Comparison of ENCODE assay signal across 16 cellular contexts in genomic region chr15:64751464-64751863, GRCh38. TPM values are rescaled to one million over a fixed set of nuclear protein-coding genes. Genes with fewer than 3 reads are reported as not detected.
DNase-seq lines count a peak whose midpoint lies in the region; ATAC-seq and TF ChIP-seq lines count a peak whose summit lies in the region.
"Had no signal": no experiment of that assay in that cellular context is flagged by ENCODE, and none has a peak within 500 bp of the region (broad histone marks: within the 10 kb centered on the region; RNA-seq: fewer than 3 reads in every experiment).

No MANE protein-coding gene starts in this region.

- no peaks in the 10 kb centered on the region for H3K9me3 ChIP-seq in mesodermal cell (ENCODE audit: control insufficient read depth, low read length)
- H3K9me3 ChIP-seq in stomach smooth muscle (ENCODE audit: control insufficient read depth in 2 of 2, low read length in 2 of 2) = no peaks in the 10 kb centered on the region
- H3K9me3 ChIP-seq: MG63 had no signal

- H3K4me3 Mint-ChIP-seq in GM23338 = no peak overlapping the region; the same call in 2 of the 3 replicates
- H3K4me3 Mint-ChIP-seq: CD4-positive, alpha-beta T cell had no signal

- 0 out of 2 replicates have a peak overlapping the region, but pooled peaks have one; percentile 74 for H3K27ac Mint-ChIP-seq in GM23338
- H3K27ac Mint-ChIP-seq: CD4-positive, alpha-beta T cell had no signal

- peaks cover 74% of the 10 kb centered on the region for H4K20me1 ChIP-seq in GM23338 (replicated peaks; ENCODE audit: insufficient read depth)

- H3K4me1 Mint-ChIP-seq in GM23338 = peaks cover 63% of the 10 kb centered on the region

- H3K27ac ChIP-seq in GM23338 (ENCODE audit: low read depth) (peak overlapping the region; percentile 82), mesodermal cell (ENCODE audit: low read depth, low read length, severe bottlenecking) (peak overlapping the region; percentile 36), stomach smooth muscle (ENCODE audit: low read length) (peak overlapping the region; percentile 92)

- no peak overlapping the region for H3K4me2 ChIP-seq in GM23338

- WGBS in mesodermal cell (ENCODE audit: insufficient coverage in 2 of 2), 2 experiments = 88 to 95% methylated on average over 11 to 13 of the region's 13 CpGs

- DNase-seq in GM23338 (ENCODE audit: low spot score) (peak; percentile 47), ecto neural progenitor cell (ENCODE audit: low spot score) (peak; percentile 40), T-helper 1 cell (no peak), DMS153 treated with DMSO at 0.1 percent for 48 hours (lab: John Stamatoyannopoulos, UW; ENCODE audit: unreplicated experiment) (no peak)
- DNase-seq: ACHN; CD4-positive, alpha-beta T cell; DND-41; MG63; NCI-H1092 treated with DMSO at 0.1 percent for 48 hours; NCI-H1694 treated with DMSO at 0.1 percent for 48 hours; NCI-H345; NCI-H69; NK-92 treated with Interleukin-12 subunit alpha and Interleukin-12 subunit beta, amount 100 ng/mL, for 24 hours had no signal

- H3K4me1 ChIP-seq in GM23338 (ENCODE audit: insufficient read depth) (peaks cover 28% of the 10 kb centered on the region), mesodermal cell (ENCODE audit: control insufficient read depth, insufficient read depth, low read length, poor library complexity, severe bottlenecking) (peaks cover 20% of the 10 kb centered on the region), stomach smooth muscle (ENCODE audit: control insufficient read depth, insufficient read depth, low read length) (peaks cover 87% of the 10 kb centered on the region)

- H2AFZ ChIP-seq in GM23338 = no peak overlapping the region

- ATAC-seq in GM23338 (no peak; the same call in 2 of the 3 replicates), GM18867 (IDR thresholded peaks at IDR 0.05; ENCODE audit: unreplicated experiment) (no peak)

- H3K36me3 ChIP-seq in GM23338 (ENCODE audit: insufficient read depth) (peaks cover 16% of the 10 kb centered on the region; the same call in 1 of the 2 replicates), mesodermal cell (ENCODE audit: control insufficient read depth, insufficient read depth, low read length) (peaks cover 41% of the 10 kb centered on the region), stomach smooth muscle (ENCODE audit: control insufficient read depth in 2 of 2, insufficient read depth in 2 of 2, low read length in 2 of 2) (peaks cover 6% of the 10 kb centered on the region in 2 donors)
- H3K36me3 ChIP-seq: MG63 had no signal

- H3K79me2 ChIP-seq in GM23338 (replicated peaks; ENCODE audit: insufficient read depth) = peaks cover 99% of the 10 kb centered on the region

- peaks cover 36% of the 10 kb centered on the region for H3F3A ChIP-seq in GM23338 (replicated peaks; ENCODE audit: low read depth)

- H3K27me3 Mint-ChIP-seq in GM23338 (ENCODE audit: insufficient read depth, low read depth, poor library complexity) = peaks cover 14% of the 10 kb centered on the region

- H3K9me2 ChIP-seq in GM23338 (ENCODE audit: insufficient read depth) = no peaks in the 10 kb centered on the region

- peak overlapping the region in 1 of 2 donors; percentile 62 for H3K9ac ChIP-seq in stomach smooth muscle (ENCODE audit: low read length in 2 of 2)

- peak; percentile 16 to 31; a peak in 3 of 4 replicates for TF ChIP-seq CTCF in GM23338 (conservative IDR thresholded peaks at IDR 0.05; ENCODE audit: low read depth in 2 of 2)

- peaks cover 78% of the 10 kb centered on the region for H3K36me3 Mint-ChIP-seq in GM23338 (ENCODE audit: low read depth)

- no peaks in the 10 kb centered on the region for H3K27me3 ChIP-seq in GM23338 (ENCODE audit: insufficient read depth)
- no peaks in the 10 kb centered on the region for H3K27me3 ChIP-seq in stomach smooth muscle (ENCODE audit: control insufficient read depth in 1 of 2, insufficient read depth in 2 of 2, low read length in 2 of 2)
- H3K27me3 ChIP-seq: MG63 had no signal

- no peaks in the 10 kb centered on the region; the same call in 2 of the 3 replicates for H3K9me3 Mint-ChIP-seq in GM23338
- H3K9me3 Mint-ChIP-seq: CD4-positive, alpha-beta T cell had no signal

- H3K4me3 ChIP-seq in GM23338 (no peak overlapping the region), mesodermal cell (ENCODE audit: extremely low read depth, insufficient read depth, low read length, poor library complexity, severe bottlenecking) (no peak overlapping the region), stomach smooth muscle (ENCODE audit: low read length in 2 of 2) (peak overlapping the region in 1 of 2 donors; percentile 22)
- H3K4me3 ChIP-seq: MG63 had no signal

TF ChIP-seq in GM23338, 12 proteins besides CTCF, POLR2A, EP300 and RAD21 (continues in another document):
- TF ChIP-seq ZNF462 (CRISPR knock-in tag; IDR thresholded peaks at IDR 0.05) (no peak), EZH2phosphoT487 (IDR thresholded peaks at IDR 0.05; ENCODE audit: unreplicated experiment) (no peak), ETS1 (IDR thresholded peaks at IDR 0.05) (no peak), POLR2AphosphoS5 (IDR thresholded peaks at IDR 0.05; ENCODE audit: low read depth) (no peak), STAT1 (IDR thresholded peaks at IDR 0.05; ENCODE audit: unreplicated experiment) (no peak), EZH2 (IDR thresholded peaks at IDR 0.05; ENCODE audit: low read depth, unreplicated experiment) (no peak), ZNF114 (CRISPR knock-in tag; IDR thresholded peaks at IDR 0.05) (no peak), JUNB (IDR thresholded peaks at IDR 0.05; ENCODE audit: unreplicated experiment) (no peak), NANOG (IDR thresholded peaks at IDR 0.05; ENCODE audit: borderline replicate concordance) (no peak)

RNA-seq across cellular contexts. Expression of gene RBPMS2, which starts 23.9 kb away (rescaled TPM):
- total RNA-seq in GM23338 (2014; rRNA removed; shearing (Covaris generic)) = 36.9 and 53.3 TPM in 2 replicates
- polyA plus RNA-seq in GM23338 (2016; fragmentation: Nextera tagmentation; extraction: Ambion mirVana) = 171 and 179 TPM in 2 replicates
- 53.5 TPM for polyA plus RNA-seq in mesodermal cell (2013, experiment 1 of 2)
- 50.4 TPM for polyA plus RNA-seq in mesodermal cell (2013, experiment 2 of 2)
- total RNA-seq: CD4-positive, alpha-beta T cell had no signal

Comparison
In these comparisons a context has a peak if more than half of its experiments do, and no peak if none do; other contexts are left out.
1. DNase-seq: peak in GM23338 (single experiment) and ecto neural progenitor cell (single experiment); none in T-helper 1 cell (0 of 5) and DMS153 treated with DMSO at 0.1 percent for 48 hours (single experiment).
2. H3K27ac ChIP-seq: peak in every context shown above with its lines; median percentile 92 in stomach smooth muscle; 82 in GM23338; 36 in mesodermal cell.